ENCODE assay signal across 21 cellular contexts in genomic region chr22:46469701-46470100, GRCh38.
A peak's percentile ranks its signal among the peaks of the same experiment; 100 is the strongest.
DNase-seq lines count a peak whose midpoint lies in the region; ATAC-seq, FAIRE-seq and TF ChIP-seq lines count a peak whose summit lies in the region.
"Had no signal": no experiment of that assay in that cellular context is flagged by ENCODE, and none has a peak within 500 bp of the region (broad histone marks: within the 10 kb centered on the region; RNA-seq: fewer than 3 reads in every experiment).

No MANE protein-coding gene starts in this region.

- no TSS peak for BruUV-seq in HepG2 (replicated peaks; lab: Mats Ljungman, UMichigan)

- H3K4me2 ChIP-seq in HepG2 (ENCODE audit: low read depth, low read length) = no peak overlapping the region
- H3K4me2 ChIP-seq: KMS-11 had no signal

- H3K27ac ChIP-seq in HepG2 (ENCODE audit: extremely low read length, insufficient read depth, low read length) = no peak overlapping the region
- H3K27ac ChIP-seq in right lobe of liver = no peak overlapping the region
- no peak overlapping the region for H3K27ac ChIP-seq in kidney (ENCODE audit: low read depth in 2 of 2, low read length in 2 of 2)
- H3K27ac ChIP-seq: KMS-11 had no signal

- 0 out of 2 replicates have a peak, but pooled peaks cover 2% of the 10 kb centered on the region for H4K20me1 ChIP-seq in HepG2 (ENCODE audit: insufficient read depth, low read length)

- no peak for TF ChIP-seq RAD21 in HepG2 (CRISPR knock-in tag; IDR thresholded peaks at IDR 0.05)

- WGBS in HepG2 (ENCODE audit: low lambda C conversion rate) = 54% methylated on average over 7 of the region's 7 CpGs
- 50% methylated on average over 6 of the region's 7 CpGs for WGBS in right lobe of liver (ENCODE audit: insufficient coverage, low coverage, low lambda C conversion rate, missing lambda C conversion rate)

- CTCF ChIA-PET in HepG2 (lab: Yijun Ruan, JAX; ENCODE audit: low intra/inter-chr PET ratio, low total read pairs) = no interaction called here

- no peak overlapping the region for H2AFZ ChIP-seq in HepG2 (ENCODE audit: low read length)

- DNase-seq in NCI-H2029 (lab: John Stamatoyannopoulos, UW) = peak; percentile 12
- DNase-seq in NCI-H2029 treated with DMSO at 0.1 percent for 48 hours (lab: John Stamatoyannopoulos, UW) = no peak
- peak; percentile 34 for DNase-seq in HepG2 (ENCODE audit: low spot score)
- no peak for DNase-seq in right lobe of liver
- peak; percentile 46 for DNase-seq in kidney
- DNase-seq in stimulated activated CD8-positive, alpha-beta memory T cell treated with anti-CD3 and anti-CD28 coated beads, Interleukin-4, amount 100 ng/mL, for 48 hours = no peak
- DNase-seq in activated CD4-positive, alpha-beta T cell treated with anti-CD3 and anti-CD28 coated beads, Interleukin-2, amount 50 U/mL, for 1 hour = no peak
- DNase-seq in NOMO-1 treated with dmso at 0.1 percent for 144 hours (lab: John Stamatoyannopoulos, UW; ENCODE audit: unreplicated experiment) = no peak
- DNase-seq: DMS79 treated with DMSO at 0.1 percent for 48 hours, NCI-H1092, NCI-H1417 treated with DMSO at 0.1 percent for 48 hours, NCI-H1694 treated with DMSO at 0.1 percent for 48 hours, NCI-H2107, NCI-H524, NCI-H774, RPMI8226, SHP77 had no signal

- no peaks in the 10 kb centered on the region for H3K79me2 ChIP-seq in HepG2 (ENCODE audit: insufficient read depth, low read length)

- H3K36me3 ChIP-seq in HepG2 (replicated peaks in 1 of 2; ENCODE audit: control insufficient read depth in 1 of 2, insufficient read depth in 2 of 2, low read length in 2 of 2) (no peaks in the 10 kb centered on the region), right lobe of liver (no peaks in the 10 kb centered on the region), kidney (ENCODE audit: control insufficient read depth in 1 of 2, insufficient read depth in 2 of 2, low read length in 2 of 2) (no peaks in the 10 kb centered on the region)

- no peak for TF ChIP-seq POLR2A in HepG2 (IDR thresholded peaks at IDR 0.05; ENCODE audit: insufficient read depth in 1 of 2, low read depth in 2 of 2, low read length in 2 of 2)
- TF ChIP-seq POLR2A in right lobe of liver (IDR thresholded peaks at IDR 0.05) = no peak

- H3K4me1 ChIP-seq in HepG2 (ENCODE audit: insufficient read depth, low read length) (peaks cover 19% of the 10 kb centered on the region), right lobe of liver (no peaks in the 10 kb centered on the region), kidney (ENCODE audit: control insufficient read depth in 1 of 2, insufficient read depth in 1 of 2, low read depth in 1 of 2, low read length in 2 of 2) (peaks cover 6 to 14% of the 10 kb centered on the region in 2 donors)

- in situ Hi-C loops in HepG2 (cut with HindIII; ENCODE audit: extremely low pct_ligation_motif_present, low pct_unique_long_range_greater_than_20kb) = no loop called here

- POLR2A ChIA-PET in HepG2 (lab: Yijun Ruan, JAX) = interaction anchor here (1.1 to 1.5 kb wide), 2 partner anchors 16 to 39 kb away, joined by 3 to 11 read pairs; no protein-coding TSS in a partner anchor

- TF ChIP-seq CTCF in HepG2 (CRISPR knock-in tag; IDR thresholded peaks at IDR 0.05) = no peak
- TF ChIP-seq CTCF in right lobe of liver (IDR thresholded peaks at IDR 0.05) = no peak
- TF ChIP-seq CTCF in kidney (IDR thresholded peaks at IDR 0.05; ENCODE audit: borderline replicate concordance, extremely low read depth, insufficient read depth) = no peak

- intact Hi-C loops in HepG2 (cut with micrococcal nuclease; ENCODE audit: unreplicated experiment) (no loop called here), right lobe of liver (cut with DNase I) (no loop called here), kidney (cut with DNase I) (no loop called here)

- H3K9ac ChIP-seq in HepG2 (ENCODE audit: insufficient read depth, low read depth, low read length) (no peak overlapping the region), kidney (ENCODE audit: low read length in 2 of 2) (no peak overlapping the region)
- H3K9ac ChIP-seq: KMS-11 had no signal

- TF ChIP-seq EP300 in HepG2 (IDR thresholded peaks at IDR 0.05; ENCODE audit: low read depth in 2 of 2, low read length in 2 of 2) (no peak), HepG2 (CRISPR knock-in tag; IDR thresholded peaks at IDR 0.05; ENCODE audit: borderline replicate concordance) (no peak)

- no peaks in the 10 kb centered on the region for H3K9me3 ChIP-seq in HepG2 (ENCODE audit: low read length)
- H3K9me3 ChIP-seq in right lobe of liver = no peaks in the 10 kb centered on the region
- H3K9me3 ChIP-seq in kidney (ENCODE audit: control insufficient read depth in 1 of 2, low read length in 2 of 2) = no peaks in the 10 kb centered on the region

- no peak for ATAC-seq in HepG2
- ATAC-seq in right lobe of liver = no peak
- ATAC-seq: HCT116 had no signal

- H3K4me3 ChIP-seq in HepG2 (replicated peaks in 1 of 3; ENCODE audit: insufficient read depth in 1 of 3, low read depth in 2 of 3, low read length in 3 of 3) (no peak overlapping the region), right lobe of liver (no peak overlapping the region), kidney (ENCODE audit: low read length in 2 of 2) (no peak overlapping the region)

- H3K27me3 ChIP-seq in HepG2 (ENCODE audit: control insufficient read depth in 1 of 2, insufficient read depth in 2 of 2, low read length in 2 of 2) (peaks cover 6 to 20% of the 10 kb centered on the region in 2 experiments; a peak in 4 of 5 replicates), right lobe of liver (no peaks in the 10 kb centered on the region)

- FAIRE-seq in HepG2 (lab: Jason Lieb, UNC) (no peak), kidney (lab: Jason Lieb, UNC) (no peak)
- FAIRE-seq: D721Med, GM12892 had no signal

TF ChIP-seq in HepG2, 621 proteins besides CTCF, POLR2A, EP300 and RAD21:
- no peak for TF ChIP-seq ZNF619 (CRISPR knock-in tag; IDR thresholded peaks at IDR 0.05)
- TF ChIP-seq MIER2 (CRISPR knock-in tag; IDR thresholded peaks at IDR 0.05) = no peak
- TF ChIP-seq JDP2 (CRISPR knock-in tag; IDR thresholded peaks at IDR 0.05; ENCODE audit: borderline replicate concordance) = no peak
- no peak for TF ChIP-seq CHD2 (IDR thresholded peaks at IDR 0.05; ENCODE audit: low read depth, low read length)
- TF ChIP-seq ZNF335 (CRISPR knock-in tag; IDR thresholded peaks at IDR 0.05) = no peak
- TF ChIP-seq ZFAT (CRISPR knock-in tag; conservative IDR thresholded peaks at IDR 0.05) = no peak
- TF ChIP-seq ZNF557 (CRISPR knock-in tag; IDR thresholded peaks at IDR 0.05) = no peak
- no peak for TF ChIP-seq ZNF160 (CRISPR knock-in tag; IDR thresholded peaks at IDR 0.05)

Comparison
In these comparisons a context has a peak if more than half of its experiments do, and no peak if none do; other contexts are left out.
1. DNase-seq: peak in NCI-H2029 (single experiment), HepG2 (single experiment) and kidney (single experiment); none in NCI-H2029 treated with DMSO at 0.1 percent for 48 hours (single experiment), right lobe of liver (0 of 3), stimulated activated CD8-positive, alpha-beta memory T cell treated with anti-CD3 and anti-CD28 coated beads, Interleukin-4, amount 100 ng/mL, for 48 hours (single experiment), activated CD4-positive, alpha-beta T cell treated with anti-CD3 and anti-CD28 coated beads, Interleukin-2, amount 50 U/mL, for 1 hour (single experiment) and NOMO-1 treated with dmso at 0.1 percent for 144 hours (single experiment).